27 cellular contexts compared by ENCODE assay signal in the genomic region with DNA sequence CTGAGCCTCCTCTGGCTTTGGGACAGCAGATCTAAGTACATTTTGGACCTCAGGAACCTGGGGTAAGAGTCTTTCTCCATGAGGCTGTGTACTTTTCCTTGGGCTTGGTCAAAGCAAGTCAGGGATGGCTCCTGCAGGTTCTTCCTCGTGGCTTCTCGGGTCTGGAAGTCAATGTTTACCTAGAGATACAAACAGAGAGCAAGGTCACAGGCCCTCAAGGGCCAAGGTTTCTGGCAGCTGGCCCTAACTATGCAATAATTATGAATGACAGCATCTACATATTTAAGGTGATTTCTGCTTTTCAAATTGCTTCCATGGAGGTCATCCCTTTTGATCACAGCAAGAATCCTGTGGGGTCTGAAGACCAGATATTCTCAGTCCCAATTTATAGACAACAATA. TPM values are rescaled to one million over a fixed set of nuclear protein-coding genes. Genes with fewer than 3 reads are reported as not detected.
"Had no signal": no experiment of that assay in that cellular context is flagged by ENCODE, and none has a peak within 500 bp of the region (broad histone marks: within the 10 kb centered on the region; RNA-seq: fewer than 3 reads in every experiment).

No MANE protein-coding gene starts in this region.

- DNase-seq: naive thymus-derived CD8-positive, alpha-beta T cell; nephron progenitor cell; nucleus accumbens; pancreas; psoas muscle; right cardiac atrium; right lobe of liver; sigmoid colon; small intestine; stimulated activated CD4-positive, alpha-beta T cell treated with anti-CD3 and anti-CD28 coated beads, Interleukin-15, amount 100 ng/mL, for 24 hours; stimulated activated CD4-positive, alpha-beta T cell treated with anti-CD3 and anti-CD28 coated beads, Interleukin-2, amount 100 ng/mL, for 24 hours; stimulated activated CD4-positive, alpha-beta T cell treated with anti-CD3 and anti-CD28 coated beads, Interleukin-2, amount 100 ng/mL, for 48 hours; stimulated activated CD4-positive, alpha-beta T cell treated with anti-CD3 and anti-CD28 coated beads, Interleukin-4, amount 100 ng/mL, for 24 hours; stimulated activated naive B cell treated with anti-CD40 and anti-IgM and Interleukin-4, amounts not matched to agents 10 μg/mL and 1 μg/mL and 100 μg/mL, for 72 hours; stimulated activated naive CD4-positive, alpha-beta T cell treated with Interleukin-2 at 50 U/mL for 16 hours; stomach; tibial artery; transverse colon; upper lobe of right lung; uterus had no signal

- H3K36me3 ChIP-seq: neutrophil, pancreas, right lobe of liver, sigmoid colon, stomach, thoracic aorta, tibial artery, transverse colon, upper lobe of right lung, uterus had no signal

- H3K4me3 ChIP-seq: pancreas, psoas muscle, right lobe of liver, sigmoid colon, stomach, thoracic aorta, tibial artery, transverse colon, upper lobe of right lung, uterus had no signal

- H3K4me1 ChIP-seq: pancreas, psoas muscle, right lobe of liver, sigmoid colon, stomach, tibial artery, transverse colon, upper lobe of right lung, uterus had no signal

- H3K27me3 ChIP-seq: neutrophil, pancreas, right lobe of liver, sigmoid colon, stomach, tibial artery, transverse colon, upper lobe of right lung, uterus had no signal

- H3K27ac ChIP-seq: neutrophil, pancreas, psoas muscle, right lobe of liver, sigmoid colon, stomach, thoracic aorta, tibial artery, transverse colon, upper lobe of right lung, uterus had no signal

- H3K9me3 ChIP-seq: neutrophil, pancreas, psoas muscle, right lobe of liver, sigmoid colon, stomach, thoracic aorta, tibial artery, transverse colon, upper lobe of right lung, uterus had no signal

RNA-seq across cellular contexts. Expression of gene RGS8, which starts 37.6 kb away (rescaled TPM):
- total RNA-seq: naive thymus-derived CD8-positive, alpha-beta T cell; natural killer cell treated with Interleukin-12 subunit alpha and Interleukin-12 subunit beta and Interleukin-15 and Interleukin-18, amount 100 ng/mL, for 72 hours; osteocyte; pancreas; psoas muscle; renal cortical epithelial cell; right lobe of liver; skeletal muscle tissue; stomach; subcutaneous adipose tissue; thoracic aorta; upper lobe of right lung; uterus had no signal

RNA-seq across cellular contexts. Expression of gene RGS16, which starts 42.5 kb away (rescaled TPM):
- total RNA-seq: renal cortical epithelial cell had no signal
